16 cellular contexts compared by ENCODE assay signal in genomic region chr12:77625441-77625840, GRCh38.
DNase-seq lines count a peak whose midpoint lies in the region; FAIRE-seq and TF ChIP-seq lines count a peak whose summit lies in the region.
"Had no signal": no experiment of that assay in that cellular context is flagged by ENCODE, and none has a peak within 500 bp of the region (broad histone marks: within the 10 kb centered on the region; RNA-seq: fewer than 3 reads in every experiment).

No MANE protein-coding gene starts in this region.

- no peaks in the 10 kb centered on the region for H3K27me3 Mint-ChIP-seq in astrocyte (ENCODE audit: low read depth, unreplicated experiment)
- H3K27me3 Mint-ChIP-seq: type B pancreatic cell had no signal

- no peak overlapping the region for H3K4me3 Mint-ChIP-seq in astrocyte (ENCODE audit: unreplicated experiment)
- H3K4me3 Mint-ChIP-seq: type B pancreatic cell had no signal

- H2AFZ ChIP-seq in astrocyte (ENCODE audit: low read depth, low read length) (no peak overlapping the region), hepatocyte (no peak overlapping the region)

- H3K4me1 ChIP-seq in astrocyte (ENCODE audit: insufficient read depth, low read length), result no peaks in the 10 kb centered on the region
- no peaks in the 10 kb centered on the region for H3K4me1 ChIP-seq in hepatocyte (ENCODE audit: insufficient read depth)
- H3K4me1 ChIP-seq: lower lobe of right lung had no signal

- H3K27ac ChIP-seq in astrocyte (ENCODE audit: low read depth, low read length) (peak overlapping the region; percentile 76), hepatocyte (no peak overlapping the region), dorsolateral prefrontal cortex (no peak overlapping the region)
- H3K27ac ChIP-seq: lower lobe of right lung had no signal

- CTCF ChIA-PET in AG04449 (lab: Yijun Ruan, JAX), result no interaction called here

- H3K9me2 ChIP-seq in hepatocyte (replicated peaks; ENCODE audit: insufficient read depth), result no peaks in the 10 kb centered on the region

- no peaks in the 10 kb centered on the region for H3K36me3 Mint-ChIP-seq in astrocyte (ENCODE audit: low read depth, unreplicated experiment)
- H3K36me3 Mint-ChIP-seq: activated naive CD4-positive, alpha-beta T cell treated with anti-CD3 and anti-CD28 coated beads, Interleukin-2, amount 50 U/mL, for 72 hours; type B pancreatic cell had no signal

- POLR2A ChIA-PET in AG04449 (lab: Yijun Ruan, JAX), result no interaction called here

- intact Hi-C loops in dorsolateral prefrontal cortex (cut with DNase I), result no loop called here

- H3K9me3 ChIP-seq in astrocyte (ENCODE audit: insufficient read depth, low read depth, low read length) (no peaks in the 10 kb centered on the region), hepatocyte (ENCODE audit: low read depth) (no peaks in the 10 kb centered on the region)

- no peaks in the 10 kb centered on the region for H3K9me3 Mint-ChIP-seq in astrocyte (ENCODE audit: unreplicated experiment)

- H3K9ac ChIP-seq in astrocyte (ENCODE audit: low read length), result peak overlapping the region; percentile 38

- H3K27ac Mint-ChIP-seq in astrocyte (ENCODE audit: unreplicated experiment), result no peak overlapping the region
- H3K27ac Mint-ChIP-seq: activated naive CD4-positive, alpha-beta T cell treated with anti-CD3 and anti-CD28 coated beads, Interleukin-2, amount 50 U/mL, for 72 hours; type B pancreatic cell had no signal

- peak; percentile 89 for DNase-seq in AG04449 (ENCODE audit: low read depth, low spot score)
- DNase-seq in HS-27A (ENCODE audit: low read depth), result peak; percentile 83
- DNase-seq in astrocyte (ENCODE audit: low read depth), result peak; percentile 92
- DNase-seq in hepatocyte (ENCODE audit: low spot score), result peak; percentile 6
- no peak for DNase-seq in NCI-H1417 treated with DMSO at 0.1 percent for 48 hours (lab: John Stamatoyannopoulos, UW)
- no peak for DNase-seq in GM10266 (ENCODE audit: extremely low spot score)
- no peak for DNase-seq in dorsolateral prefrontal cortex
- no peak for DNase-seq in SHP77 treated with DMSO at 0.1 percent for 48 hours (lab: John Stamatoyannopoulos, UW)
- DNase-seq: hypothalamus, Kasumi-1, lower lobe of right lung, NCI-H345, nucleus accumbens had no signal

- no peaks in the 10 kb centered on the region for H3K27me3 ChIP-seq in astrocyte (ENCODE audit: insufficient read depth, low read length)
- H3K27me3 ChIP-seq in hepatocyte, result no peaks in the 10 kb centered on the region
- no peaks in the 10 kb centered on the region for H3K27me3 ChIP-seq in dorsolateral prefrontal cortex

- 79% methylated on average over 3 of the region's 3 CpGs for WGBS in hepatocyte (ENCODE audit: low lambda C conversion rate, missing lambda C conversion rate)

- H3K79me2 ChIP-seq in astrocyte (ENCODE audit: insufficient read depth, low read length) (no peaks in the 10 kb centered on the region), hepatocyte (no peaks in the 10 kb centered on the region)

- TF ChIP-seq CTCF in AG04449 (IDR thresholded peaks at IDR 0.05; ENCODE audit: insufficient read depth, low read length, missing control alignments) (no peak), astrocyte (IDR thresholded peaks at IDR 0.05; ENCODE audit: insufficient read depth, low read depth, low read length) (no peak), hepatocyte (IDR thresholded peaks at IDR 0.05; ENCODE audit: poor library complexity) (no peak), GM10266 (IDR thresholded peaks at IDR 0.05; ENCODE audit: control insufficient read depth, insufficient read depth, low read depth, missing control alignments) (no peak), dorsolateral prefrontal cortex (IDR thresholded peaks at IDR 0.05 in 54 of 56, conservative IDR thresholded peaks at IDR 0.05 in 2 of 56; ENCODE audit: low read depth in 1 of 56, partially characterized antibody in 56 of 56) (no peak)

- no peaks in the 10 kb centered on the region for H3K36me3 ChIP-seq in astrocyte (ENCODE audit: insufficient read depth, low read length)
- no peaks in the 10 kb centered on the region for H3K36me3 ChIP-seq in hepatocyte (replicated peaks; ENCODE audit: insufficient read depth, low read depth)
- H3K36me3 ChIP-seq: lower lobe of right lung had no signal

- no peak overlapping the region for H3K4me3 ChIP-seq in AG04449 (ENCODE audit: low read depth, low read length)
- no peak overlapping the region for H3K4me3 ChIP-seq in astrocyte (ENCODE audit: insufficient read depth, low read depth, low read length)
- H3K4me3 ChIP-seq in hepatocyte, result no peak overlapping the region
- H3K4me3 ChIP-seq in dorsolateral prefrontal cortex, result no peak overlapping the region
- H3K4me3 ChIP-seq: lower lobe of right lung had no signal

- FAIRE-seq in astrocyte (lab: Jason Lieb, UNC), result peak; percentile 89
- FAIRE-seq: GM18507 had no signal

- peak overlapping the region; percentile 36 for H3K4me2 ChIP-seq in astrocyte (ENCODE audit: low read length)
- H3K4me2 ChIP-seq in hepatocyte, result no peak overlapping the region

- no peaks in the 10 kb centered on the region for H4K20me1 ChIP-seq in astrocyte (ENCODE audit: insufficient read depth, low read length)
- no peaks in the 10 kb centered on the region for H4K20me1 ChIP-seq in hepatocyte (ENCODE audit: insufficient read depth, poor library complexity, severe bottlenecking)

- peaks cover 3% of the 10 kb centered on the region for H3K4me1 Mint-ChIP-seq in astrocyte (ENCODE audit: low read depth, unreplicated experiment)

Comparison
In these comparisons a context has a peak if more than half of its experiments do, and no peak if none do; other contexts are left out.
1. DNase-seq: peak in AG04449 (single experiment), HS-27A (single experiment), astrocyte (single experiment) and hepatocyte (single experiment); none in NCI-H1417 treated with DMSO at 0.1 percent for 48 hours (single experiment), GM10266 (single experiment), dorsolateral prefrontal cortex (0 of 10) and SHP77 treated with DMSO at 0.1 percent for 48 hours (single experiment).